In genomic region chr1:11725616-11726015, GRCh38 we compare ENCODE assay signal across 24 cellular contexts. TPM values are rescaled to one million over a fixed set of nuclear protein-coding genes. Genes with fewer than 3 reads are reported as not detected.
A peak's percentile ranks its signal among the peaks of the same experiment; 100 is the strongest.
DNase-seq lines count a peak whose midpoint lies in the region; ATAC-seq, FAIRE-seq and TF ChIP-seq lines count a peak whose summit lies in the region.
"Had no signal": no experiment of that assay in that cellular context is flagged by ENCODE, and none has a peak within 500 bp of the region (broad histone marks: within the 10 kb centered on the region; RNA-seq: fewer than 3 reads in every experiment).

No MANE protein-coding gene starts in this region.

- H3K27me3 ChIP-seq in H7 (ENCODE audit: control insufficient read depth, insufficient read depth, low read length) (no peaks in the 10 kb centered on the region), HepG2 (ENCODE audit: control insufficient read depth in 1 of 2, insufficient read depth in 2 of 2, low read length in 2 of 2) (peaks cover 9 to 40% of the 10 kb centered on the region in 2 experiments; a peak in 3 of 5 replicates)
- H3K27me3 ChIP-seq: cardiac muscle cell, SJCRH30 had no signal

- H3K4me3 ChIP-seq in H7 (ENCODE audit: insufficient read depth, low read depth, low read length): no peak overlapping the region
- no peak overlapping the region for H3K4me3 ChIP-seq in HepG2 (replicated peaks in 1 of 3; ENCODE audit: insufficient read depth in 1 of 3, low read depth in 2 of 3, low read length in 3 of 3)
- H3K4me3 ChIP-seq: cardiac muscle cell, SJCRH30 had no signal

- no peak for TF ChIP-seq RAD21 in HepG2 (CRISPR knock-in tag; IDR thresholded peaks at IDR 0.05)

- H3K4me2 ChIP-seq in HepG2 (ENCODE audit: low read depth, low read length): no peak overlapping the region

- no peak overlapping the region for H2AFZ ChIP-seq in HepG2 (ENCODE audit: low read length)

- no peaks in the 10 kb centered on the region for H3K9me3 ChIP-seq in HepG2 (ENCODE audit: low read length)
- H3K9me3 ChIP-seq: SJCRH30 had no signal

- H3K27ac ChIP-seq in HepG2 (ENCODE audit: extremely low read length, insufficient read depth, low read length): no peak overlapping the region
- H3K27ac ChIP-seq: cardiac muscle cell, epithelial cell of prostate, SJCRH30 had no signal

- no peak for TF ChIP-seq EP300 in HepG2 (IDR thresholded peaks at IDR 0.05; ENCODE audit: low read depth in 2 of 2, low read length in 2 of 2)
- TF ChIP-seq EP300 in HepG2 (CRISPR knock-in tag; IDR thresholded peaks at IDR 0.05; ENCODE audit: borderline replicate concordance): no peak

- H3K27me3 Mint-ChIP-seq in CD14-positive monocyte (ENCODE audit: low read depth in 3 of 3): peaks cover 0 to 3% (median 2%) of the 10 kb centered on the region in 3 donors
- no peaks in the 10 kb centered on the region for H3K27me3 Mint-ChIP-seq in WTC11 (ENCODE audit: low read depth)
- H3K27me3 Mint-ChIP-seq: activated B cell treated with CpG ODN at 0.5 μM for 24 hours; activated CD8-positive, alpha-beta T cell treated with anti-CD3 and anti-CD28 coated beads for 36 hours had no signal

- 21% methylated on average over 5 of the region's 5 CpGs for WGBS in HepG2 (ENCODE audit: low lambda C conversion rate)

- no peak for TF ChIP-seq POLR2A in HepG2 (IDR thresholded peaks at IDR 0.05; ENCODE audit: insufficient read depth in 1 of 2, low read depth in 2 of 2, low read length in 2 of 2)

- no TSS peak for BruUV-seq in HepG2 (replicated peaks; lab: Mats Ljungman, UMichigan)

- H3K4me3 Mint-ChIP-seq in CD14-positive monocyte (peak overlapping the region; percentile 57 to 78), WTC11 (no peak overlapping the region)
- H3K4me3 Mint-ChIP-seq: activated B cell treated with CpG ODN at 0.5 μM for 24 hours; activated CD8-positive, alpha-beta T cell treated with anti-CD3 and anti-CD28 coated beads for 36 hours had no signal

- H3K36me3 Mint-ChIP-seq in CD14-positive monocyte: peaks cover 0 to 3% of the 10 kb centered on the region in 2 donors
- no peaks in the 10 kb centered on the region for H3K36me3 Mint-ChIP-seq in WTC11

- H4K20me1 ChIP-seq in HepG2 (ENCODE audit: insufficient read depth, low read length): no peaks in the 10 kb centered on the region

- POLR2A ChIA-PET in WTC11 (lab: Charles Lee): interaction anchor here (0.8 kb wide), 1 partner anchor 44 kb away, joined by 3 read pairs; no protein-coding TSS in a partner anchor
- POLR2A ChIA-PET in HepG2 (lab: Yijun Ruan, JAX): no interaction called here

- H3K27ac Mint-ChIP-seq in CD14-positive monocyte: peak overlapping the region; percentile 90 to 98 (median 95)
- H3K27ac Mint-ChIP-seq in WTC11: peak overlapping the region; percentile 29
- H3K27ac Mint-ChIP-seq: activated B cell treated with CpG ODN at 0.5 μM for 24 hours; activated CD8-positive, alpha-beta T cell treated with anti-CD3 and anti-CD28 coated beads for 36 hours had no signal

- H3K79me2 ChIP-seq in HepG2 (ENCODE audit: insufficient read depth, low read length): no peaks in the 10 kb centered on the region

- H3K4me1 ChIP-seq in HepG2 (ENCODE audit: insufficient read depth, low read length): peaks cover 28% of the 10 kb centered on the region
- H3K4me1 ChIP-seq: SJCRH30 had no signal

- FAIRE-seq in HepG2 (lab: Jason Lieb, UNC): no peak
- FAIRE-seq: kidney had no signal

- peaks cover 79% of the 10 kb centered on the region for H3K4me1 Mint-ChIP-seq in CD14-positive monocyte
- H3K4me1 Mint-ChIP-seq in WTC11: peaks cover 37% of the 10 kb centered on the region

- H3K9me3 Mint-ChIP-seq in CD14-positive monocyte (peaks cover 0 to 5% (median 0%) of the 10 kb centered on the region in 7 donors), WTC11 (no peaks in the 10 kb centered on the region)
- H3K9me3 Mint-ChIP-seq: activated B cell treated with CpG ODN at 0.5 μM for 24 hours; activated CD8-positive, alpha-beta T cell treated with anti-CD3 and anti-CD28 coated beads for 36 hours had no signal

- CTCF ChIA-PET in WTC11 (lab: Charles Lee) (interaction anchor here (0.7 to 2.9 kb wide), 11 partner anchors 14 to 80 kb away, joined by 3 to 15 read pairs (median 8); partner anchors contain the start of genes FBXO44 and FBXO6), HepG2 (lab: Yijun Ruan, JAX; ENCODE audit: low intra/inter-chr PET ratio, low total read pairs) (no interaction called here)

- ATAC-seq in WTC11: peak; percentile 37
- ATAC-seq in HepG2: no peak
- ATAC-seq in GM19328 (IDR thresholded peaks at IDR 0.05; ENCODE audit: unreplicated experiment): no peak
- no peak for ATAC-seq in HG02588 (IDR thresholded peaks at IDR 0.05; ENCODE audit: unreplicated experiment)
- ATAC-seq: activated CD8-positive, alpha-beta T cell treated with anti-CD3 and anti-CD28 coated beads for 36 hours; HCT116 had no signal

- H3K9ac ChIP-seq in HepG2 (ENCODE audit: insufficient read depth, low read depth, low read length): no peak overlapping the region

- TF ChIP-seq CTCF in CD14-positive monocyte (IDR thresholded peaks at IDR 0.05) (no peak), WTC11 (IDR thresholded peaks at IDR 0.05) (no peak), HepG2 (CRISPR knock-in tag; IDR thresholded peaks at IDR 0.05) (no peak)

- in situ Hi-C loops in HepG2 (cut with HindIII; ENCODE audit: extremely low pct_ligation_motif_present, low pct_unique_long_range_greater_than_20kb): no loop called here

- DNase-seq in CD14-positive monocyte (ENCODE audit: low spot score): peak; percentile 74
- peak; percentile 63 for DNase-seq in H7
- peak; percentile 13 for DNase-seq in NCI-H345 treated with DMSO at 0.1 percent for 48 hours (lab: John Stamatoyannopoulos, UW; ENCODE audit: unreplicated experiment)
- DNase-seq in WTC11 (ENCODE audit: low spot score): no peak
- no peak for DNase-seq in GOT3 (lab: John Stamatoyannopoulos, UW)
- DNase-seq in HepG2 (ENCODE audit: low spot score): no peak
- DNase-seq: activated B cell treated with CpG ODN at 0.5 μM for 24 hours; activated CD8-positive, alpha-beta T cell treated with anti-CD3 and anti-CD28 coated beads for 36 hours; activated naive CD4-positive, alpha-beta T cell; activated T-cell treated with anti-CD3 and anti-CD28 coated beads, Interleukin-2, amount 50 U/mL, for 1 hour; amygdala; foreskin fibroblast; hippocampal formation; kidney; NCI-H1930; NCI-H510A treated with DMSO at 0.1 percent for 48 hours; occipital lobe; SJCRH30; T-helper 2 cell had no signal

- intact Hi-C loops in CD14-positive monocyte (cut with micrococcal nuclease) (no loop called here), HepG2 (cut with micrococcal nuclease; ENCODE audit: unreplicated experiment) (no loop called here)

- H3K36me3 ChIP-seq in H7 (replicated peaks; ENCODE audit: control insufficient read depth, insufficient read depth, low read length) (peaks cover 3% of the 10 kb centered on the region; the same call in 1 of the 2 replicates), HepG2 (replicated peaks in 1 of 2; ENCODE audit: control insufficient read depth in 1 of 2, insufficient read depth in 2 of 2, low read length in 2 of 2) (no peaks in the 10 kb centered on the region)
- H3K36me3 ChIP-seq: cardiac muscle cell, SJCRH30 had no signal

RNA-seq across cellular contexts. Expression of gene AGTRAP, which starts 10.3 kb away (rescaled TPM):
- polyA plus RNA-seq in CD14-positive monocyte (100 to 1,000 TPM; 842 to 938 TPM), HepG2 (2011; rRNA removed) (28.3 and 35.4 TPM in 2 replicates)
- total RNA-seq in H7 (2014; rRNA removed; shearing (Covaris generic)): 162 and 166 TPM in 2 replicates
- total RNA-seq in WTC11 (2021) (81.6 to 102 TPM (median 101 TPM) in 3 replicates), HepG2 (2016; rRNA removed; fragmentation: Illumina TruSeq; extraction: Trizol) (15.7 and 32.0 TPM in 2 replicates)
- 18.6 and 25.8 TPM in 2 replicates for total RNA-seq in HepG2 (2016; cell fraction: cytosol; rRNA removed; fragmentation: Illumina TruSeq; extraction: Trizol; ENCODE audit: low read depth)
- total RNA-seq in HepG2 (2016; cell fraction: insoluble cytoplasmic fraction; rRNA removed; fragmentation: Illumina TruSeq; extraction: Trizol): 15.6 and 33.2 TPM in 2 replicates
- 23.1 and 27.7 TPM in 2 replicates for total RNA-seq in HepG2 (2016; cell fraction: membrane; rRNA removed; fragmentation: Illumina TruSeq; extraction: Trizol)
- 23.8 and 30.7 TPM in 2 replicates for total RNA-seq in HepG2 (2016; cell fraction: nucleus; rRNA removed; fragmentation: Illumina TruSeq; extraction: Trizol)
- polyA plus RNA-seq in HepG2 (2011; cell fraction: cytosol; rRNA removed): 29.2 and 46.7 TPM in 2 replicates
- 39.3 TPM in 2 replicates for polyA plus RNA-seq in HepG2 (2011; cell fraction: nucleus; rRNA removed)
- polyA plus RNA-seq in HepG2 (2012): 22.4 and 25.3 TPM in 2 replicates
- polyA plus RNA-seq in HepG2 (2016; cell fraction: cytosol; fragmentation: Illumina TruSeq; extraction: Trizol; ENCODE audit: low read depth): 25.0 and 27.3 TPM in 2 replicates
- polyA plus RNA-seq in HepG2 (2016; cell fraction: insoluble cytoplasmic fraction; fragmentation: Illumina TruSeq; extraction: Trizol; ENCODE audit: low read depth): 15.8 and 17.2 TPM in 2 replicates
- 26.4 and 29.2 TPM in 2 replicates for polyA plus RNA-seq in HepG2 (2016; cell fraction: membrane; fragmentation: Illumina TruSeq; extraction: Trizol; ENCODE audit: low read depth)
- polyA plus RNA-seq in HepG2 (2016; cell fraction: nucleus; fragmentation: Illumina TruSeq; extraction: Trizol; ENCODE audit: insufficient read depth, low read depth): 49.1 and 50.0 TPM in 2 replicates
- 34.5 and 53.9 TPM in 2 replicates for polyA minus RNA-seq in HepG2 (2011; rRNA and poly(A)+ RNA removed; ENCODE audit: low replicate concordance)
- polyA minus RNA-seq in HepG2 (2011; cell fraction: cytosol; rRNA and poly(A)+ RNA removed): 15.4 and 16.0 TPM in 2 replicates
- polyA minus RNA-seq in HepG2 (2011; cell fraction: nucleus; rRNA and poly(A)+ RNA removed): 8.0 and 8.6 TPM in 2 replicates

RNA-seq across cellular contexts. Expression of gene DRAXIN, which starts 34.1 kb away (rescaled TPM):
- polyA plus RNA-seq in CD14-positive monocyte (under 1 TPM; 0.14 to 0.18 TPM), HepG2 (2011; rRNA removed) (not detected in 2 replicates)
- total RNA-seq in H7 (2014; rRNA removed; shearing (Covaris generic)): 52.4 and 60.1 TPM in 2 replicates
- total RNA-seq in WTC11 (2021) (12.0 to 13.4 TPM (median 13.3 TPM) in 3 replicates), HepG2 (2016; rRNA removed; fragmentation: Illumina TruSeq; extraction: Trizol) (0.02 TPM in 1 of 2 replicates, not detected in the other)
- total RNA-seq in HepG2 (2016; cell fraction: cytosol; rRNA removed; fragmentation: Illumina TruSeq; extraction: Trizol; ENCODE audit: low read depth): not detected in 2 replicates
- 0.02 TPM in 1 of 2 replicates, not detected in the other for total RNA-seq in HepG2 (2016; cell fraction: insoluble cytoplasmic fraction; rRNA removed; fragmentation: Illumina TruSeq; extraction: Trizol)
- not detected in 2 replicates for total RNA-seq in HepG2 (2016; cell fraction: membrane; rRNA removed; fragmentation: Illumina TruSeq; extraction: Trizol)
- total RNA-seq in HepG2 (2016; cell fraction: nucleus; rRNA removed; fragmentation: Illumina TruSeq; extraction: Trizol): not detected in 2 replicates
- polyA plus RNA-seq in HepG2 (2011; cell fraction: cytosol; rRNA removed): under 0.01 TPM in 1 of 2 replicates, not detected in the other
- not detected in 2 replicates for polyA plus RNA-seq in HepG2 (2011; cell fraction: nucleus; rRNA removed)
- polyA plus RNA-seq in HepG2 (2012): not detected in 2 replicates
- polyA plus RNA-seq in HepG2 (2016; cell fraction: cytosol; fragmentation: Illumina TruSeq; extraction: Trizol; ENCODE audit: low read depth): not detected in 2 replicates
- not detected in 2 replicates for polyA plus RNA-seq in HepG2 (2016; cell fraction: insoluble cytoplasmic fraction; fragmentation: Illumina TruSeq; extraction: Trizol; ENCODE audit: low read depth)
- not detected in 2 replicates for polyA plus RNA-seq in HepG2 (2016; cell fraction: membrane; fragmentation: Illumina TruSeq; extraction: Trizol; ENCODE audit: low read depth)
- 0.05 TPM in 1 of 2 replicates, not detected in the other for polyA plus RNA-seq in HepG2 (2016; cell fraction: nucleus; fragmentation: Illumina TruSeq; extraction: Trizol; ENCODE audit: insufficient read depth, low read depth)
- 0.09 and 0.10 TPM in 2 replicates for polyA minus RNA-seq in HepG2 (2011; rRNA and poly(A)+ RNA removed; ENCODE audit: low replicate concordance)
- polyA minus RNA-seq in HepG2 (2011; cell fraction: cytosol; rRNA and poly(A)+ RNA removed): not detected in 2 replicates
- polyA minus RNA-seq in HepG2 (2011; cell fraction: nucleus; rRNA and poly(A)+ RNA removed): not detected in 2 replicates
- polyA plus RNA-seq: cardiac muscle cell had no signal

RNA-seq across cellular contexts. Expression of gene C1orf167, which starts 36.4 kb away (rescaled TPM):
- not detected for polyA plus RNA-seq in CD14-positive monocyte
- 0.28 and 1.5 TPM in 2 replicates for total RNA-seq in H7 (2014; rRNA removed; shearing (Covaris generic))
- total RNA-seq in WTC11 (2021): 1.2 to 3.1 TPM (median 2.8 TPM) in 3 replicates
- not detected in 2 replicates for total RNA-seq in HepG2 (2016; rRNA removed; fragmentation: Illumina TruSeq; extraction: Trizol)
- total RNA-seq in HepG2 (2016; cell fraction: cytosol; rRNA removed; fragmentation: Illumina TruSeq; extraction: Trizol; ENCODE audit: low read depth): not detected in 2 replicates
- not detected in 2 replicates for total RNA-seq in HepG2 (2016; cell fraction: insoluble cytoplasmic fraction; rRNA removed; fragmentation: Illumina TruSeq; extraction: Trizol)
- total RNA-seq in HepG2 (2016; cell fraction: membrane; rRNA removed; fragmentation: Illumina TruSeq; extraction: Trizol): not detected in 2 replicates
- total RNA-seq in HepG2 (2016; cell fraction: nucleus; rRNA removed; fragmentation: Illumina TruSeq; extraction: Trizol): not detected in 2 replicates
- not detected in 2 replicates for polyA plus RNA-seq in HepG2 (2011; rRNA removed)
- not detected in 2 replicates for polyA plus RNA-seq in HepG2 (2011; cell fraction: cytosol; rRNA removed)
- polyA plus RNA-seq in HepG2 (2011; cell fraction: nucleus; rRNA removed): 0.19 TPM in 1 of 2 replicates, not detected in the other
- polyA plus RNA-seq in HepG2 (2012): 0.72 TPM in 1 of 2 replicates, not detected in the other
- not detected in 2 replicates for polyA plus RNA-seq in HepG2 (2016; cell fraction: cytosol; fragmentation: Illumina TruSeq; extraction: Trizol; ENCODE audit: low read depth)
- polyA plus RNA-seq in HepG2 (2016; cell fraction: insoluble cytoplasmic fraction; fragmentation: Illumina TruSeq; extraction: Trizol; ENCODE audit: low read depth): not detected in 2 replicates
- not detected in 2 replicates for polyA plus RNA-seq in HepG2 (2016; cell fraction: membrane; fragmentation: Illumina TruSeq; extraction: Trizol; ENCODE audit: low read depth)
- not detected in 2 replicates for polyA plus RNA-seq in HepG2 (2016; cell fraction: nucleus; fragmentation: Illumina TruSeq; extraction: Trizol; ENCODE audit: insufficient read depth, low read depth)
- polyA minus RNA-seq in HepG2 (2011; rRNA and poly(A)+ RNA removed; ENCODE audit: low replicate concordance): not detected in 2 replicates
- not detected in 2 replicates for polyA minus RNA-seq in HepG2 (2011; cell fraction: cytosol; rRNA and poly(A)+ RNA removed)
- not detected in 2 replicates for polyA minus RNA-seq in HepG2 (2011; cell fraction: nucleus; rRNA and poly(A)+ RNA removed)
- total RNA-seq: activated B cell treated with CpG ODN at 0.5 μM for 24 hours; activated CD8-positive, alpha-beta T cell treated with anti-CD3 and anti-CD28 coated beads for 36 hours; occipital lobe; SJCRH30 had no signal

RNA-seq across cellular contexts. Expression of gene MAD2L2, which starts 44.7 kb away (rescaled TPM):
- polyA plus RNA-seq in CD14-positive monocyte (10 to 100 TPM; 57.8 to 71.3 TPM), HepG2 (2011; rRNA removed) (51.8 and 53.0 TPM in 2 replicates)
- 786 and 983 TPM in 2 replicates for total RNA-seq in H7 (2014; rRNA removed; shearing (Covaris generic))
- total RNA-seq in WTC11 (2021) (283 to 312 TPM (median 305 TPM) in 3 replicates), HepG2 (2016; rRNA removed; fragmentation: Illumina TruSeq; extraction: Trizol) (37.6 and 53.8 TPM in 2 replicates)
- total RNA-seq in HepG2 (2016; cell fraction: cytosol; rRNA removed; fragmentation: Illumina TruSeq; extraction: Trizol; ENCODE audit: low read depth): 164 and 195 TPM in 2 replicates
- 34.8 and 55.0 TPM in 2 replicates for total RNA-seq in HepG2 (2016; cell fraction: insoluble cytoplasmic fraction; rRNA removed; fragmentation: Illumina TruSeq; extraction: Trizol)
- total RNA-seq in HepG2 (2016; cell fraction: membrane; rRNA removed; fragmentation: Illumina TruSeq; extraction: Trizol): 127 and 152 TPM in 2 replicates
- 28.6 and 32.6 TPM in 2 replicates for total RNA-seq in HepG2 (2016; cell fraction: nucleus; rRNA removed; fragmentation: Illumina TruSeq; extraction: Trizol)
- 56.2 and 86.8 TPM in 2 replicates for polyA plus RNA-seq in HepG2 (2011; cell fraction: cytosol; rRNA removed)
- polyA plus RNA-seq in HepG2 (2011; cell fraction: nucleus; rRNA removed): 69.0 and 73.0 TPM in 2 replicates
- polyA plus RNA-seq in HepG2 (2012): 33.6 and 38.0 TPM in 2 replicates
- polyA plus RNA-seq in HepG2 (2016; cell fraction: cytosol; fragmentation: Illumina TruSeq; extraction: Trizol; ENCODE audit: low read depth): 231 and 260 TPM in 2 replicates
- 43.5 and 51.8 TPM in 2 replicates for polyA plus RNA-seq in HepG2 (2016; cell fraction: insoluble cytoplasmic fraction; fragmentation: Illumina TruSeq; extraction: Trizol; ENCODE audit: low read depth)
- polyA plus RNA-seq in HepG2 (2016; cell fraction: membrane; fragmentation: Illumina TruSeq; extraction: Trizol; ENCODE audit: low read depth): 147 and 163 TPM in 2 replicates
- polyA plus RNA-seq in HepG2 (2016; cell fraction: nucleus; fragmentation: Illumina TruSeq; extraction: Trizol; ENCODE audit: insufficient read depth, low read depth): 60.5 and 63.4 TPM in 2 replicates
- polyA minus RNA-seq in HepG2 (2011; rRNA and poly(A)+ RNA removed; ENCODE audit: low replicate concordance): 65.7 and 126 TPM in 2 replicates
- 20.8 and 24.6 TPM in 2 replicates for polyA minus RNA-seq in HepG2 (2011; cell fraction: cytosol; rRNA and poly(A)+ RNA removed)
- polyA minus RNA-seq in HepG2 (2011; cell fraction: nucleus; rRNA and poly(A)+ RNA removed): 15.5 and 18.3 TPM in 2 replicates

Comparison
In these comparisons a context has a peak if more than half of its experiments do, and no peak if none do; other contexts are left out.
1. DNase-seq: peak in CD14-positive monocyte (single experiment), H7 (single experiment) and NCI-H345 treated with DMSO at 0.1 percent for 48 hours (single experiment); none in WTC11 (single experiment), GOT3 (single experiment) and HepG2 (single experiment).
2. RNA of gene DRAXIN, which starts 34.1 kb away (total RNA-seq): 52.4 to 60.1 TPM in H7 and 12.0 to 13.4 TPM in WTC11; 0.02 TPM in HepG2; every median in the first group is over 10 times any median in the second.